Comparison of ENCODE assay signal across 2 cellular contexts in the genomic region with DNA sequence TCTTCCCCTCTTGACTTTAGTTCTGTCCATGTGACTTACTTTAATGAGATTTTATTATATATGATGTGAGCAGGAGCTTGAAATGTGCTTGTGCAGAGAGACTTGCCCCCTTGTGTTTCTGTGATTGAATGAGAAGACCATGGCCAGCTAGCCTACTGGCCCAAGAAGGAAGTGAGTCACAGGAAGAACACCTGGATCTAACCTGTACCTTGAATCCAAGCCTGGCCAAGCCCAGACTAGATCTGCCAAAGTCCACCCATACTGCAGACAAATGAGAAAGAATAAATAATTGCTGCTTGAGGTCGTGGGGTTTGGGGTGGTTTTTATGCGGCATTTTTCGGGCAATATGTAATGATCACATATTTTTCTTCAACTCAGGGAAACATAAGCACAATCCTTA.
TF ChIP-seq lines count a peak whose summit lies in the region.

No MANE protein-coding gene starts in this region.

TF ChIP-seq in HCT116, 20 proteins besides CTCF, POLR2A, EP300 and RAD21:
- TF ChIP-seq ZFX (IDR thresholded peaks at IDR 0.05) (no peak), FOSL1 (IDR thresholded peaks at IDR 0.05; ENCODE audit: low read depth) (0 out of 2 replicates have a peak, but pooled peaks have one; percentile 21)

TF ChIP-seq in IMR-90, 13 proteins besides CTCF, POLR2A, EP300 and RAD21:
- TF ChIP-seq MAZ (IDR thresholded peaks at IDR 0.05; ENCODE audit: borderline replicate concordance, low read depth, low read length) (no peak), SMC3 (IDR thresholded peaks at IDR 0.05; ENCODE audit: low read depth, low read length) (no peak), NFE2L2 (IDR thresholded peaks at IDR 0.05; ENCODE audit: low read depth, low read length) (no peak), MAFK (IDR thresholded peaks at IDR 0.05; ENCODE audit: low read depth, low read length) (no peak), MXI1 (IDR thresholded peaks at IDR 0.05; ENCODE audit: borderline replicate concordance, low read depth, low read length) (no peak), RCOR1 (IDR thresholded peaks at IDR 0.05; ENCODE audit: insufficient replicate concordance, low read length) (no peak), RFX5 (IDR thresholded peaks at IDR 0.05; ENCODE audit: low read depth, low read length) (no peak), BHLHE40 (IDR thresholded peaks at IDR 0.05; ENCODE audit: low read depth, low read length) (no peak), CHD1 (IDR thresholded peaks at IDR 0.05; ENCODE audit: low read depth, low read length) (no peak), CEBPB (IDR thresholded peaks at IDR 0.05; ENCODE audit: low read depth, low read length) (no peak), FOS (IDR thresholded peaks at IDR 0.05; ENCODE audit: low read depth, low read length) (no peak)
- TF ChIP-seq, protein P1, sequence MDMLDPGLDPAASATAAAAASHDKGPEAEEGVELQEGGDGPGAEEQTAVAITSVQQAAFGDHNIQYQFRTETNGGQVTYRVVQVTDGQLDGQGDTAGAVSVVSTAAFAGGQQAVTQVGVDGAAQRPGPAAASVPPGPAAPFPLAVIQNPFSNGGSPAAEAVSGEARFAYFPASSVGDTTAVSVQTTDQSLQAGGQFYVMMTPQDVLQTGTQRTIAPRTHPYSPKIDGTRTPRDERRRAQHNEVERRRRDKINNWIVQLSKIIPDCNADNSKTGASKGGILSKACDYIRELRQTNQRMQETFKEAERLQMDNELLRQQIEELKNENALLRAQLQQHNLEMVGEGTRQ (IDR thresholded peaks at IDR 0.05; ENCODE audit: low read depth, low read length): no peak
- TF ChIP-seq, protein P2, sequence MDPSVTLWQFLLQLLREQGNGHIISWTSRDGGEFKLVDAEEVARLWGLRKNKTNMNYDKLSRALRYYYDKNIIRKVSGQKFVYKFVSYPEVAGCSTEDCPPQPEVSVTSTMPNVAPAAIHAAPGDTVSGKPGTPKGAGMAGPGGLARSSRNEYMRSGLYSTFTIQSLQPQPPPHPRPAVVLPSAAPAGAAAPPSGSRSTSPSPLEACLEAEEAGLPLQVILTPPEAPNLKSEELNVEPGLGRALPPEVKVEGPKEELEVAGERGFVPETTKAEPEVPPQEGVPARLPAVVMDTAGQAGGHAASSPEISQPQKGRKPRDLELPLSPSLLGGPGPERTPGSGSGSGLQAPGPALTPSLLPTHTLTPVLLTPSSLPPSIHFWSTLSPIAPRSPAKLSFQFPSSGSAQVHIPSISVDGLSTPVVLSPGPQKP (IDR thresholded peaks at IDR 0.05; ENCODE audit: borderline replicate concordance, low read depth, low read length): no peak
